18 cellular contexts compared by ENCODE assay signal in genomic region chr20:3235661-3236324, GRCh38. TPM values are rescaled to one million over a fixed set of nuclear protein-coding genes. Genes with fewer than 3 reads are reported as not detected.
A peak's percentile ranks its signal among the peaks of the same experiment; 100 is the strongest.
DNase-seq lines count a peak whose midpoint lies in the region; ATAC-seq and TF ChIP-seq lines count a peak whose summit lies in the region.
"Had no signal": no experiment of that assay in that cellular context is flagged by ENCODE, and none has a peak within 500 bp of the region (broad histone marks: within the 10 kb centered on the region; RNA-seq: fewer than 3 reads in every experiment).

No MANE protein-coding gene starts in this region.

- H3K27ac ChIP-seq in HCT116 (ENCODE audit: low read depth, low read length), result peak overlapping the region; percentile 11; the same call in 1 of the 2 replicates
- peak overlapping the region; percentile 87 for H3K27ac ChIP-seq in RWPE1
- no peak overlapping the region for H3K27ac ChIP-seq in foreskin keratinocyte
- H3K27ac ChIP-seq: cardiac muscle cell, gastroesophageal sphincter, tibial artery had no signal

- CTCF ChIA-PET in HCT116 (lab: Charles Lee) (no interaction called here), RWPE1 (lab: Yijun Ruan, JAX) (interaction anchor here (1.7 kb wide), 1 partner anchor 17 kb away, joined by 6 read pairs; no protein-coding TSS in a partner anchor)

- no peaks in the 10 kb centered on the region for H3K79me2 ChIP-seq in HCT116 (ENCODE audit: insufficient read depth, low read length)

- POLR2A ChIA-PET in HCT116 (lab: Charles Lee), result no interaction called here
- POLR2A ChIA-PET in RWPE1 (lab: Yijun Ruan, JAX; ENCODE audit: low non-redundant PET), result no interaction called here

- H3K9ac ChIP-seq in HCT116 (ENCODE audit: low read length), result no peak overlapping the region

- peak; percentile 42 for ATAC-seq in HCT116
- ATAC-seq in foreskin keratinocyte, result peak; percentile 73
- ATAC-seq: effector memory CD8-positive, alpha-beta T cell; gastroesophageal sphincter had no signal

- RAD21 ChIA-PET in HCT116 (lab: Charles Lee; ENCODE audit: low non-redundant PET in 1 of 2, low total read pairs in 2 of 2, uncharacterized antibody in 2 of 2, unreplicated experiment in 2 of 2), result no interaction called here

- no peaks in the 10 kb centered on the region for H3K9me3 ChIP-seq in HCT116 (ENCODE audit: control insufficient read depth in 1 of 2, insufficient read depth in 1 of 2, low read depth in 1 of 2, low read length in 2 of 2)
- H3K9me3 ChIP-seq: gastroesophageal sphincter, tibial artery had no signal

- TF ChIP-seq CTCF in HCT116 (IDR thresholded peaks at IDR 0.05 in 2 of 3, conservative IDR thresholded peaks at IDR 0.05 in 1 of 3; ENCODE audit: borderline replicate concordance in 1 of 3, insufficient read depth in 1 of 3, low read depth in 2 of 3, low read length in 2 of 3), result no peak
- no peak for TF ChIP-seq CTCF in RWPE1 (conservative IDR thresholded peaks at IDR 0.05; ENCODE audit: low read depth)
- TF ChIP-seq CTCF in foreskin keratinocyte (conservative IDR thresholded peaks at IDR 0.05), result no peak

- H3K36me3 ChIP-seq in HCT116 (ENCODE audit: control insufficient read depth in 1 of 2, insufficient read depth in 2 of 2, low read length in 2 of 2), result peaks cover 0 to 6% of the 10 kb centered on the region in 2 experiments; a peak in 2 of 4 replicates
- H3K36me3 ChIP-seq: cardiac muscle cell, gastroesophageal sphincter, tibial artery had no signal

- H3K4me1 ChIP-seq in HCT116 (ENCODE audit: control insufficient read depth in 1 of 2, insufficient read depth in 2 of 2, low read length in 2 of 2), result peaks cover 25 to 42% of the 10 kb centered on the region in 2 experiments
- peaks cover 7% of the 10 kb centered on the region for H3K4me1 ChIP-seq in foreskin keratinocyte

- no peak for TF ChIP-seq POLR2A in HCT116 (IDR thresholded peaks at IDR 0.05; ENCODE audit: borderline replicate concordance, extremely low read depth, insufficient read depth, insufficient read length)

- no peak overlapping the region for H3K4me3 ChIP-seq in HCT116 (replicated peaks in 1 of 2; ENCODE audit: low read depth in 1 of 2, low read length in 2 of 2)
- H3K4me3 ChIP-seq: cardiac muscle cell, gastroesophageal sphincter, tibial artery had no signal

- H4K20me1 ChIP-seq in HCT116 (ENCODE audit: insufficient read depth), result no peaks in the 10 kb centered on the region

- intact Hi-C loops in HCT116 (cut with micrococcal nuclease), result no loop called here

- H3K4me2 ChIP-seq in HCT116 (ENCODE audit: low read length), result peak overlapping the region; percentile 50

- in situ Hi-C loops in ACHN (cut with HindIII; ENCODE audit: low pct_ligation_motif_present, low pct_unique_long_range_greater_than_20kb, low sequenced_read_pairs), result no loop called here

- H3K27me3 ChIP-seq in HCT116 (ENCODE audit: insufficient read depth, low read length) (no peaks in the 10 kb centered on the region), foreskin keratinocyte (no peaks in the 10 kb centered on the region)

- TF ChIP-seq RAD21 in HCT116 (IDR thresholded peaks at IDR 0.05; ENCODE audit: low read depth), result no peak

- no TSS peak for BruUV-seq in HCT116 (replicated peaks; lab: Mats Ljungman, UMichigan)

- peak; percentile 57 for DNase-seq in ACHN
- no peak for DNase-seq in HCT116 (ENCODE audit: low read depth, low spot score)
- DNase-seq in RWPE1 (ENCODE audit: low spot score), result peak; percentile 92
- peak in 1 of 2 donors; percentile 65 for DNase-seq in foreskin keratinocyte
- DNase-seq in islet precursor cell, result no peak
- no peak for DNase-seq in GM19240 (ENCODE audit: insufficient read length, low spot score)
- DNase-seq in COR-L47 (lab: John Stamatoyannopoulos, UW), result no peak
- DNase-seq in mucosa of gallbladder (ENCODE audit: low spot score), result no peak
- DNase-seq: activated T-cell treated with anti-CD3 and anti-CD28 coated beads for 4 hours; effector memory CD8-positive, alpha-beta T cell; KG1; NCI-H1436 treated with DMSO at 0.1 percent for 48 hours; NCI-H524; occipital lobe; Right ventricle myocardium superior; tibial artery had no signal

- no peaks in the 10 kb centered on the region for H3K9me2 ChIP-seq in HCT116 (ENCODE audit: insufficient read depth)

- no peak overlapping the region for H2AFZ ChIP-seq in HCT116 (ENCODE audit: low read depth, low read length, poor library complexity, severe bottlenecking)

TF ChIP-seq in HCT116, 20 proteins besides CTCF, POLR2A, EP300 and RAD21:
- TF ChIP-seq FOSL1 (IDR thresholded peaks at IDR 0.05; ENCODE audit: low read depth) (peak; percentile 98), JUND (IDR thresholded peaks at IDR 0.05) (peak; percentile 89), EGR1 (IDR thresholded peaks at IDR 0.05; ENCODE audit: low read depth) (no peak)
TF ChIP-seq in HCT116: peak in this region for 2.

RNA-seq across cellular contexts. Expression of gene SLC4A11, which starts 3.2 kb away (rescaled TPM):
- 22.7 TPM for total RNA-seq in HCT116 (2021; ENCODE audit: unreplicated experiment)
- polyA plus RNA-seq in HCT116 (2012), result 13.5 and 14.9 TPM in 2 replicates
- 11.3 TPM in 2 replicates for total RNA-seq in foreskin keratinocyte
- 9.6 and 10.2 TPM in 2 replicates for polyA plus RNA-seq in foreskin keratinocyte
- 4.8 TPM for total RNA-seq in mucosa of gallbladder
- total RNA-seq: occipital lobe had no signal
- polyA plus RNA-seq: cardiac muscle cell had no signal

RNA-seq across cellular contexts. Expression of gene ITPA, which starts 26.5 kb away (rescaled TPM):
- total RNA-seq in HCT116 (2021; ENCODE audit: unreplicated experiment) (77.3 TPM), foreskin keratinocyte (47.2 and 58.0 TPM in 2 replicates), mucosa of gallbladder (44.4 TPM)
- 34.8 and 51.5 TPM in 2 replicates for polyA plus RNA-seq in HCT116 (2012)
- polyA plus RNA-seq in foreskin keratinocyte, result 82.1 and 97.0 TPM in 2 replicates

RNA-seq across cellular contexts. Expression of gene DDRGK1, which starts 31.3 kb away (rescaled TPM):
- 45.8 TPM for total RNA-seq in HCT116 (2021; ENCODE audit: unreplicated experiment)
- polyA plus RNA-seq in HCT116 (2012), result 53.5 and 57.2 TPM in 2 replicates
- total RNA-seq in foreskin keratinocyte, result 42.3 and 47.4 TPM in 2 replicates
- 64.4 and 69.6 TPM in 2 replicates for polyA plus RNA-seq in foreskin keratinocyte
- 139 TPM for total RNA-seq in mucosa of gallbladder

Comparison
In these comparisons a context has a peak if more than half of its experiments do, and no peak if none do; other contexts are left out.
1. DNase-seq: peak in ACHN (single experiment) and RWPE1 (single experiment); none in HCT116 (single experiment), islet precursor cell (single experiment), GM19240 (single experiment), COR-L47 (single experiment) and mucosa of gallbladder (single experiment).